Comparison of ENCODE assay signal across 8 cellular contexts in the genomic region with DNA sequence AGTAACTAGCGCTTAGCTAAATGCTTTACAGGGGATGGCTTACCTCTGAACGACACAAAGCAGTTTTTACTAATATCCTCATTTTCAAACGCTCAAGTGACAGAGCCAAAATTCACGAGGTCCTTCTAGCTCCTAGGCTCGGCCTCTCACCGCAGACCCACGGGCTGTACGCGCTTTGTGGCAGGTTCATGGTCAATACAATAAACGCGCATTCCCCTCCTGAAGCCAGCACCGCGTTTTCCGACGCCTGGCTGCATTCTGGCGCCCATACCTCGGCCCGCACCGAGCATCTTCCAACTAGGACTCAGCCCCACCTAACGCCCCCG. TPM values are rescaled to one million over a fixed set of nuclear protein-coding genes. Genes with fewer than 3 reads are reported as not detected.
A peak's percentile ranks its signal among the peaks of the same experiment; 100 is the strongest.
DNase-seq lines count a peak whose midpoint lies in the region; ATAC-seq and TF ChIP-seq lines count a peak whose summit lies in the region.

No MANE protein-coding gene starts in this region.

- no peak for ATAC-seq in naive B cell (ENCODE audit: low read depth in 2 of 2)
- ATAC-seq in GM21528 (IDR thresholded peaks at IDR 0.05; ENCODE audit: low FRiP score, unreplicated experiment) = no peak
- no peak for ATAC-seq in HG02623 (IDR thresholded peaks at IDR 0.05; ENCODE audit: unreplicated experiment)
- ATAC-seq in HG03280 (IDR thresholded peaks at IDR 0.05; ENCODE audit: unreplicated experiment) = no peak
- no peak for ATAC-seq in GM18861 (IDR thresholded peaks at IDR 0.05; ENCODE audit: unreplicated experiment)

- H3K4me1 Mint-ChIP-seq in naive B cell = peaks cover 28 to 46% (median 29%) of the 10 kb centered on the region in 3 donors

- H3K4me3 ChIP-seq in GM12864 (ENCODE audit: low read depth, low read length) = peak overlapping the region; percentile 52
- peak overlapping the region; percentile 89 for H3K4me3 ChIP-seq in Jurkat, Clone E6-1 (ENCODE audit: low read length)

- H3K9me3 Mint-ChIP-seq in naive B cell = peaks cover 0 to 4% (median 1%) of the 10 kb centered on the region in 7 donors

- peak overlapping the region; percentile 79 for H3K27ac ChIP-seq in caudate nucleus (ENCODE audit: low read depth, low read length)

- peak overlapping the region; percentile 98 to 99 (median 99) for H3K27ac Mint-ChIP-seq in naive B cell

- TF ChIP-seq CTCF in GM12864 (IDR thresholded peaks at IDR 0.05; ENCODE audit: low read depth, low read length, missing control alignments) = no peak

- no peaks in the 10 kb centered on the region for H3K27me3 Mint-ChIP-seq in naive B cell

- H3K4me3 Mint-ChIP-seq in naive B cell = peak overlapping the region; percentile 98 to 100 (median 100)

- peaks cover 15 to 23% of the 10 kb centered on the region in 2 donors for H3K36me3 Mint-ChIP-seq in naive B cell

- no peak for DNase-seq in GM12864 (ENCODE audit: low read depth)
- no peak for DNase-seq in Jurkat, Clone E6-1 (ENCODE audit: low read depth, low spot score)
- DNase-seq in caudate nucleus (lab: John Stamatoyannopoulos, UW) = peak in 2 of 61 donors; percentile 40 to 67
- DNase-seq in naive B cell = no peak

RNA-seq across cellular contexts. Expression of a gene that starts 0.4 kb away (rescaled TPM):
- polyA plus RNA-seq in Jurkat, Clone E6-1 (2012; ENCODE audit: insufficient read depth, insufficient read length) = 10.9 TPM
- 1 to 10 TPM; 3.6 to 9.1 (median 5.9) TPM for polyA plus RNA-seq in naive B cell (ENCODE audit: low read depth in 6 of 6)
